ENCODE assay signal across 11 cellular contexts in genomic region chr16:89358030-89359005, GRCh38.
A peak's percentile ranks its signal among the peaks of the same experiment; 100 is the strongest.
DNase-seq lines count a peak whose midpoint lies in the region; ATAC-seq and TF ChIP-seq lines count a peak whose summit lies in the region.
"Had no signal": no experiment of that assay in that cellular context is flagged by ENCODE, and none has a peak within 500 bp of the region (broad histone marks: within the 10 kb centered on the region; RNA-seq: fewer than 3 reads in every experiment).

No MANE protein-coding gene starts in this region.

- H3K27ac Mint-ChIP-seq in IgD-negative memory B cell = peak overlapping the region in 1 of 3 donors; percentile 49
- H3K27ac Mint-ChIP-seq in activated CD8-positive, alpha-beta T cell treated with anti-CD3 and anti-CD28 coated beads for 36 hours = peak overlapping the region; percentile 69

- H3K36me3 Mint-ChIP-seq in IgD-negative memory B cell = peaks cover 3% of the 10 kb centered on the region
- peaks cover 49% of the 10 kb centered on the region for H3K36me3 Mint-ChIP-seq in activated CD8-positive, alpha-beta T cell treated with anti-CD3 and anti-CD28 coated beads for 36 hours (ENCODE audit: low read depth)

- peaks cover 22 to 69% (median 54%) of the 10 kb centered on the region in 4 donors for H3K4me1 ChIP-seq in liver (ENCODE audit: control insufficient read depth in 4 of 4, insufficient read depth in 4 of 4, low read length in 3 of 4)

- no peak overlapping the region for H3K4me3 ChIP-seq in liver (ENCODE audit: low read depth in 1 of 3, low read length in 3 of 3)

- peak; percentile 37 to 44 for DNase-seq in AML-193 (lab: John Stamatoyannopoulos, UW)
- DNase-seq in activated CD8-positive, alpha-beta T cell treated with anti-CD3 and anti-CD28 coated beads for 36 hours = peak; percentile 70
- DNase-seq in stimulated activated CD4-positive, alpha-beta T cell treated with anti-CD3 and anti-CD28 coated beads, Interleukin-4, amount 100 ng/mL, for 4 hours = no peak
- DNase-seq: NCI-H1048; stimulated activated CD4-positive, alpha-beta T cell treated with anti-CD3 and anti-CD28 coated beads, Interleukin-4, amount 100 ng/mL, for 1 hour had no signal

- H3K36me3 ChIP-seq in liver (ENCODE audit: control insufficient read depth in 4 of 4, insufficient read depth in 3 of 4, low read depth in 1 of 4, low read length in 3 of 4) = peaks cover 0 to 3% (median 0%) of the 10 kb centered on the region in 4 donors

- H3K9me3 Mint-ChIP-seq in IgD-negative memory B cell = no peaks in the 10 kb centered on the region
- H3K9me3 Mint-ChIP-seq in activated CD8-positive, alpha-beta T cell treated with anti-CD3 and anti-CD28 coated beads for 36 hours = no peaks in the 10 kb centered on the region
- H3K9me3 Mint-ChIP-seq: activated naive CD4-positive, alpha-beta T cell treated with anti-CD3 and anti-CD28 coated beads, Interleukin-2, amount 50 U/mL, for 72 hours had no signal

- intact Hi-C loops in activated CD8-positive, alpha-beta T cell treated with anti-CD3 and anti-CD28 coated beads for 36 hours (cut with micrococcal nuclease) = loop anchor here (10.0 kb wide), 1 partner anchor 126 kb away; no protein-coding TSS in a partner anchor

- ATAC-seq in activated CD8-positive, alpha-beta T cell treated with anti-CD3 and anti-CD28 coated beads for 36 hours = peak; percentile 11
- ATAC-seq in HG03342 (IDR thresholded peaks at IDR 0.05; ENCODE audit: unreplicated experiment) (no peak), GM18517 (IDR thresholded peaks at IDR 0.05; ENCODE audit: unreplicated experiment) (no peak), GM19452 (IDR thresholded peaks at IDR 0.05; ENCODE audit: unreplicated experiment) (no peak)

- H3K27me3 Mint-ChIP-seq in IgD-negative memory B cell = no peaks in the 10 kb centered on the region
- H3K27me3 Mint-ChIP-seq in activated CD8-positive, alpha-beta T cell treated with anti-CD3 and anti-CD28 coated beads for 36 hours = no peaks in the 10 kb centered on the region

- peak overlapping the region in 3 of 4 donors; percentile 51 to 86 (median 76) for H3K4me3 Mint-ChIP-seq in IgD-negative memory B cell
- H3K4me3 Mint-ChIP-seq in activated CD8-positive, alpha-beta T cell treated with anti-CD3 and anti-CD28 coated beads for 36 hours = peak overlapping the region; percentile 18

- H3K27me3 ChIP-seq in liver (ENCODE audit: control insufficient read depth in 4 of 4, insufficient read depth in 4 of 4, low read length in 3 of 4) = no peaks in the 10 kb centered on the region

- TF ChIP-seq CTCF in activated CD8-positive, alpha-beta T cell treated with anti-CD3 and anti-CD28 coated beads for 36 hours (IDR thresholded peaks at IDR 0.05) = no peak
- TF ChIP-seq CTCF in liver (IDR thresholded peaks at IDR 0.05; ENCODE audit: low read depth, low read length, missing input control) = no peak

- no peak for TF ChIP-seq RAD21 in liver (IDR thresholded peaks at IDR 0.05)

- H3K9me3 ChIP-seq in liver (ENCODE audit: control insufficient read depth in 4 of 4, low read length in 3 of 4) = no peaks in the 10 kb centered on the region

- CTCF ChIA-PET in activated CD8-positive, alpha-beta T cell treated with anti-CD3 and anti-CD28 coated beads for 36 hours (lab: Charles Lee) = interaction anchor here (0.9 to 1.8 kb wide), 3 partner anchors 23 to 150 kb away, joined by 3 to 4 read pairs (median 4); partner anchors contain the start of gene SPG7

- no peak overlapping the region for H3K27ac ChIP-seq in liver (ENCODE audit: low read depth in 1 of 2, low read length in 2 of 2)

- H3K4me1 Mint-ChIP-seq in IgD-negative memory B cell = peaks cover 43 to 62% (median 58%) of the 10 kb centered on the region in 3 donors
- H3K4me1 Mint-ChIP-seq in activated CD8-positive, alpha-beta T cell treated with anti-CD3 and anti-CD28 coated beads for 36 hours (ENCODE audit: low read depth) = peaks cover 88% of the 10 kb centered on the region

- POLR2A ChIA-PET in activated CD8-positive, alpha-beta T cell treated with anti-CD3 and anti-CD28 coated beads for 36 hours (lab: Charles Lee) = interaction anchor here (0.8 to 1.8 kb wide), 4 partner anchors 125 to 149 kb away, joined by 3 to 5 read pairs (median 4); no protein-coding TSS in a partner anchor

- no peak overlapping the region for H3K9ac ChIP-seq in liver (ENCODE audit: low read depth in 1 of 2, low read length in 2 of 2)

- 71% methylated on average over 21 of the region's 21 CpGs for WGBS in liver

TF ChIP-seq in liver, 16 proteins besides CTCF, POLR2A, EP300 and RAD21:
- TF ChIP-seq FOXA1 (IDR thresholded peaks at IDR 0.05) (no peak), HNF4A (conservative IDR thresholded peaks at IDR 0.05) (peak; percentile 48 to 58)

Comparison
In these comparisons a context has a peak if more than half of its experiments do, and no peak if none do; other contexts are left out.
1. DNase-seq: peak in AML-193 (2 of 2) and activated CD8-positive, alpha-beta T cell treated with anti-CD3 and anti-CD28 coated beads for 36 hours (single experiment); none in stimulated activated CD4-positive, alpha-beta T cell treated with anti-CD3 and anti-CD28 coated beads, Interleukin-4, amount 100 ng/mL, for 4 hours (0 of 2).